ENCODE assay signal across 19 cellular contexts in genomic region chr18:60350975-60351374, GRCh38. TPM values are rescaled to one million over a fixed set of nuclear protein-coding genes. Genes with fewer than 3 reads are reported as not detected.
DNase-seq lines count a peak whose midpoint lies in the region; ATAC-seq, FAIRE-seq and TF ChIP-seq lines count a peak whose summit lies in the region.
"Had no signal": no experiment of that assay in that cellular context is flagged by ENCODE, and none has a peak within 500 bp of the region (broad histone marks: within the 10 kb centered on the region; RNA-seq: fewer than 3 reads in every experiment).

No MANE protein-coding gene starts in this region.

- H3K9me2 ChIP-seq in SK-N-SH, result no peaks in the 10 kb centered on the region; the same call in 1 of the 2 replicates

- no peak overlapping the region for H3K4me2 ChIP-seq in SK-N-SH
- no peak overlapping the region for H3K4me2 ChIP-seq in IMR-90 (ENCODE audit: low read depth, low read length)
- H3K4me2 ChIP-seq in HepG2 (ENCODE audit: low read depth, low read length), result no peak overlapping the region
- H3K4me2 ChIP-seq: BLaER1 treated with 17β-estradiol and CSF1 and Interleukin-3, amounts not matched to agents 10 nM and 100 nM had no signal

- no peak for FAIRE-seq in HepG2 (lab: Jason Lieb, UNC)
- FAIRE-seq: HTR-8/SVneo, K562 had no signal

- H4K91ac ChIP-seq in IMR-90 (ENCODE audit: insufficient read depth, low read depth, low read length), result no peak overlapping the region

- H3K4ac ChIP-seq in IMR-90 (ENCODE audit: low read depth, low read length), result no peak overlapping the region

- WGBS in SK-N-SH (ENCODE audit: low lambda C conversion rate), result 54% methylated on average over 3 of the region's 3 CpGs
- no CpG with 5 or more reads among the region's 3 CpGs for WGBS in IMR-90 (ENCODE audit: extremely low coverage in 2 of 2, insufficient read length in 1 of 2), 2 experiments
- 33% methylated on average over 3 of the region's 3 CpGs for whole genome bisulfite sequencing in HepG2 (ENCODE audit: low lambda C conversion rate)

- ATAC-seq in SK-N-SH treated with all-trans-retinoic acid at 6 μM for 48 hours (no peak), IMR-90 (ENCODE audit: low read depth) (no peak), GM18867 (IDR thresholded peaks at IDR 0.05; ENCODE audit: unreplicated experiment) (no peak), HepG2 (no peak)
- ATAC-seq: K562 had no signal

- H3K4me1 ChIP-seq in SK-N-SH (ENCODE audit: control insufficient read depth in 1 of 2, insufficient read depth in 2 of 2, low read depth in 1 of 2, low read length in 1 of 2) (peaks cover 0 to 14% of the 10 kb centered on the region in 2 experiments; a peak in 2 of 4 replicates), IMR-90 (ENCODE audit: control insufficient read depth, insufficient read depth, low read length) (no peaks in the 10 kb centered on the region), HepG2 (ENCODE audit: insufficient read depth, low read length) (no peaks in the 10 kb centered on the region)
- H3K4me1 ChIP-seq: BLaER1 treated with 17β-estradiol and CSF1 and Interleukin-3, amounts not matched to agents 10 nM and 100 nM had no signal

- H3K27ac ChIP-seq in SK-N-SH (ENCODE audit: low read depth in 2 of 2, low read length in 1 of 2), result peak overlapping the region in 1 of 2 experiments; percentile 92; a peak in 2 of 4 replicates
- H3K27ac ChIP-seq in IMR-90 (ENCODE audit: insufficient read depth, low read length), result no peak overlapping the region
- no peak overlapping the region for H3K27ac ChIP-seq in HepG2 (ENCODE audit: extremely low read length, insufficient read depth, low read length)
- H3K27ac ChIP-seq: 22Rv1; BLaER1 treated with 17β-estradiol and CSF1 and Interleukin-3, amounts not matched to agents 10 nM and 100 nM had no signal

- no peaks in the 10 kb centered on the region for H3K9me1 ChIP-seq in IMR-90 (ENCODE audit: insufficient read depth, low read length)

- H3K18ac ChIP-seq in IMR-90 (ENCODE audit: low read depth, low read length), result no peak overlapping the region

- no peak overlapping the region for H2BK15ac ChIP-seq in IMR-90 (ENCODE audit: low read depth, low read length)

- no peak overlapping the region for H2AK9ac ChIP-seq in IMR-90 (replicated peaks; ENCODE audit: low read depth, low read length, poor library complexity)

- H3K27me3 ChIP-seq in SK-N-SH (ENCODE audit: insufficient read depth), result no peaks in the 10 kb centered on the region
- no peaks in the 10 kb centered on the region; the same call in 1 of the 2 replicates for H3K27me3 ChIP-seq in IMR-90 (ENCODE audit: control insufficient read depth, insufficient read depth, low read length)
- no peaks in the 10 kb centered on the region for H3K27me3 ChIP-seq in HepG2 (ENCODE audit: control insufficient read depth in 1 of 2, insufficient read depth in 2 of 2, low read length in 2 of 2)
- H3K27me3 ChIP-seq: BLaER1 treated with 17β-estradiol and CSF1 and Interleukin-3, amounts not matched to agents 10 nM and 100 nM had no signal

- no TSS peak for BruUV-seq in IMR-90 (replicated peaks; lab: Mats Ljungman, UMichigan)
- BruUV-seq in HepG2 (replicated peaks; lab: Mats Ljungman, UMichigan), result no TSS peak

- H3K4me3 ChIP-seq in SK-N-SH (ENCODE audit: low read depth in 2 of 2, low read length in 1 of 2) (no peak overlapping the region), IMR-90 (ENCODE audit: insufficient read depth, low read depth, low read length) (no peak overlapping the region), epithelial cell of esophagus (ENCODE audit: low read length) (no peak overlapping the region), HepG2 (replicated peaks in 1 of 3; ENCODE audit: insufficient read depth in 1 of 3, low read depth in 2 of 3, low read length in 3 of 3) (no peak overlapping the region)
- H3K4me3 ChIP-seq: BLaER1 treated with 17β-estradiol and CSF1 and Interleukin-3, amounts not matched to agents 10 nM and 100 nM; K562 had no signal

- no peak overlapping the region for H3K56ac ChIP-seq in IMR-90 (ENCODE audit: extremely low read depth, insufficient read depth, low read length)

- intact Hi-C loops in IMR-90 (cut with micrococcal nuclease) (no loop called here), HepG2 (cut with micrococcal nuclease; ENCODE audit: unreplicated experiment) (no loop called here)

- H4K20me1 ChIP-seq in SK-N-SH (ENCODE audit: insufficient read depth) (no peaks in the 10 kb centered on the region), IMR-90 (ENCODE audit: insufficient read depth, low read length) (no peaks in the 10 kb centered on the region), HepG2 (ENCODE audit: insufficient read depth, low read length) (no peaks in the 10 kb centered on the region)
- H4K20me1 ChIP-seq: BLaER1 treated with 17β-estradiol and CSF1 and Interleukin-3, amounts not matched to agents 10 nM and 100 nM had no signal

- no peaks in the 10 kb centered on the region for H3K79me1 ChIP-seq in IMR-90 (ENCODE audit: low read depth in 1 of 2, low read length in 2 of 2)

- H3K23ac ChIP-seq in IMR-90 (ENCODE audit: low read depth, low read length), result no peak overlapping the region

- TF ChIP-seq EP300 in SK-N-SH (IDR thresholded peaks at IDR 0.05; ENCODE audit: borderline replicate concordance in 1 of 2, low read depth in 1 of 2, low read length in 1 of 2) (no peak), HepG2 (IDR thresholded peaks at IDR 0.05; ENCODE audit: low read depth in 2 of 2, low read length in 2 of 2) (no peak), HepG2 (CRISPR knock-in tag; IDR thresholded peaks at IDR 0.05; ENCODE audit: borderline replicate concordance) (no peak)

- CTCF ChIA-PET in SK-N-SH (lab: Yijun Ruan, JAX) (no interaction called here), IMR-90 (lab: Yijun Ruan, JAX) (no interaction called here), HepG2 (lab: Yijun Ruan, JAX; ENCODE audit: low intra/inter-chr PET ratio, low total read pairs) (no interaction called here)

- H3K36me3 ChIP-seq in SK-N-SH (replicated peaks in 1 of 2; ENCODE audit: control insufficient read depth in 1 of 2, insufficient read depth in 2 of 2, low read length in 1 of 2) (no peaks in the 10 kb centered on the region), IMR-90 (ENCODE audit: control insufficient read depth, insufficient read depth, low read length) (no peaks in the 10 kb centered on the region), HepG2 (replicated peaks in 1 of 2; ENCODE audit: control insufficient read depth in 1 of 2, insufficient read depth in 2 of 2, low read length in 2 of 2) (no peaks in the 10 kb centered on the region)
- H3K36me3 ChIP-seq: BLaER1 treated with 17β-estradiol and CSF1 and Interleukin-3, amounts not matched to agents 10 nM and 100 nM had no signal

- no peak overlapping the region for H2BK120ac ChIP-seq in IMR-90 (ENCODE audit: low read depth, low read length)

- no peak for TF ChIP-seq RAD21 in SK-N-SH (IDR thresholded peaks at IDR 0.05; ENCODE audit: low read length)
- no peak for TF ChIP-seq RAD21 in IMR-90 (IDR thresholded peaks at IDR 0.05; ENCODE audit: low read length)
- TF ChIP-seq RAD21 in HepG2 (CRISPR knock-in tag; IDR thresholded peaks at IDR 0.05), result no peak

- H2AFZ ChIP-seq in SK-N-SH (ENCODE audit: low read depth), result no peak overlapping the region
- H2AFZ ChIP-seq in IMR-90 (replicated peaks; ENCODE audit: low read length, poor library complexity), result no peak overlapping the region
- no peak overlapping the region for H2AFZ ChIP-seq in HepG2 (ENCODE audit: low read length)

- TF ChIP-seq CTCF in SK-N-SH (IDR thresholded peaks at IDR 0.05) (no peak), IMR-90 (conservative IDR thresholded peaks at IDR 0.05; ENCODE audit: low read depth, low read length) (no peak), epithelial cell of esophagus (IDR thresholded peaks at IDR 0.05; ENCODE audit: insufficient read depth, low read depth, low read length, missing control alignments) (no peak), HepG2 (CRISPR knock-in tag; IDR thresholded peaks at IDR 0.05) (no peak)

- no peak overlapping the region for H2BK5ac ChIP-seq in IMR-90 (ENCODE audit: low read depth, low read length, poor library complexity, severe bottlenecking)

- DNase-seq in SK-N-SH (no peak), IMR-90 (peak; percentile 17), epithelial cell of esophagus (ENCODE audit: low read depth) (peak; percentile 52), iris pigment epithelial cell (ENCODE audit: low read depth) (peak; percentile 4), HepG2 (ENCODE audit: low spot score) (no peak), NCI-H1694 treated with DMSO at 0.1 percent for 48 hours (lab: John Stamatoyannopoulos, UW) (no peak)
- DNase-seq: CD4-positive, CD25-positive, alpha-beta regulatory T cell; DMS 273 treated with DMSO at 0.1 percent for 48 hours; DMS79 treated with DMSO at 0.1 percent for 48 hours; GF-D8; GOT3; H9 had no signal

- no peak overlapping the region for H2BK20ac ChIP-seq in IMR-90 (ENCODE audit: low read depth, low read length)

- no peak overlapping the region for H2AK5ac ChIP-seq in IMR-90 (ENCODE audit: low read depth, low read length)

- H3K9me3 ChIP-seq in SK-N-SH (no peaks in the 10 kb centered on the region), IMR-90 (ENCODE audit: control insufficient read depth, insufficient read depth, low read length) (no peaks in the 10 kb centered on the region), HepG2 (ENCODE audit: low read length) (no peaks in the 10 kb centered on the region)
- H3K9me3 ChIP-seq: BLaER1 treated with 17β-estradiol and CSF1 and Interleukin-3, amounts not matched to agents 10 nM and 100 nM had no signal

- H3F3A ChIP-seq in SK-N-SH (replicated peaks; ENCODE audit: insufficient read depth), result no peaks in the 10 kb centered on the region

- POLR2A ChIA-PET in SK-N-SH (lab: Yijun Ruan, JAX) (no interaction called here), IMR-90 (lab: Charles Lee; ENCODE audit: unreplicated experiment) (no interaction called here), HepG2 (lab: Yijun Ruan, JAX) (no interaction called here)

- no peak overlapping the region for H3K14ac ChIP-seq in IMR-90 (replicated peaks; ENCODE audit: low read depth, low read length)

- no peak overlapping the region for H4K5ac ChIP-seq in IMR-90 (ENCODE audit: low read depth, low read length)

- no peak overlapping the region for H4K8ac ChIP-seq in IMR-90 (ENCODE audit: low read depth in 2 of 2, low read length in 2 of 2)

- TF ChIP-seq POLR2A in IMR-90 (IDR thresholded peaks at IDR 0.05; ENCODE audit: low read depth, low read length), result no peak
- no peak for TF ChIP-seq POLR2A in HepG2 (IDR thresholded peaks at IDR 0.05; ENCODE audit: insufficient read depth in 1 of 2, low read depth in 2 of 2, low read length in 2 of 2)

- in situ Hi-C loops in IMR-90 (cut with MboI; ENCODE audit: low sequenced_read_pairs), result no loop called here
- in situ Hi-C loops in HepG2 (cut with HindIII; ENCODE audit: extremely low pct_ligation_motif_present, low pct_unique_long_range_greater_than_20kb), result no loop called here

- no peak overlapping the region for H3K9ac ChIP-seq in SK-N-SH
- no peak overlapping the region for H3K9ac ChIP-seq in IMR-90 (ENCODE audit: low read depth, low read length)
- no peak overlapping the region for H3K9ac ChIP-seq in HepG2 (ENCODE audit: insufficient read depth, low read depth, low read length)
- H3K9ac ChIP-seq: BLaER1 treated with 17β-estradiol and CSF1 and Interleukin-3, amounts not matched to agents 10 nM and 100 nM had no signal

- H3K79me2 ChIP-seq in SK-N-SH (ENCODE audit: insufficient read depth) (no peaks in the 10 kb centered on the region), HepG2 (ENCODE audit: insufficient read depth, low read length) (no peaks in the 10 kb centered on the region)

- dilution Hi-C loops in IMR-90 (cut with HindIII; ENCODE audit: low sequenced_read_pairs, unreplicated experiment), result no loop called here

RNA-seq across cellular contexts. Expression of gene MC4R, which starts 21.6 kb away (rescaled TPM):
- polyA plus RNA-seq in SK-N-SH (2012; rRNA removed), result 0.21 and 0.62 TPM in 2 replicates
- polyA plus RNA-seq in SK-N-SH (2012; cell fraction: cytosol; rRNA removed), result 0.31 and 0.47 TPM in 2 replicates
- 0.06 and 0.08 TPM in 2 replicates for polyA plus RNA-seq in SK-N-SH (2012; cell fraction: nucleus; rRNA removed)
- 0.18 and 0.28 TPM in 2 replicates for total RNA-seq in IMR-90 (2012; rRNA removed)
- 0.09 and 0.14 TPM in 2 replicates for polyA plus RNA-seq in IMR-90 (2012; rRNA removed)
- 0.02 and 0.08 TPM in 2 replicates for polyA plus RNA-seq in IMR-90 (2012; cell fraction: cytosol; rRNA removed)
- not detected in 2 replicates for polyA plus RNA-seq in IMR-90 (2012; cell fraction: nucleus; rRNA removed; ENCODE audit: low replicate concordance)
- not detected in 2 replicates for total RNA-seq in HepG2 (2016; rRNA removed; fragmentation: Illumina TruSeq; extraction: Trizol)
- total RNA-seq in HepG2 (2016; cell fraction: cytosol; rRNA removed; fragmentation: Illumina TruSeq; extraction: Trizol; ENCODE audit: low read depth), result not detected in 2 replicates
- not detected in 2 replicates for total RNA-seq in HepG2 (2016; cell fraction: insoluble cytoplasmic fraction; rRNA removed; fragmentation: Illumina TruSeq; extraction: Trizol)
- not detected in 2 replicates for total RNA-seq in HepG2 (2016; cell fraction: membrane; rRNA removed; fragmentation: Illumina TruSeq; extraction: Trizol)
- total RNA-seq in HepG2 (2016; cell fraction: nucleus; rRNA removed; fragmentation: Illumina TruSeq; extraction: Trizol), result not detected in 2 replicates
- polyA plus RNA-seq in HepG2 (2011; rRNA removed), result not detected in 2 replicates
- not detected in 2 replicates for polyA plus RNA-seq in HepG2 (2011; cell fraction: cytosol; rRNA removed)
- not detected in 2 replicates for polyA plus RNA-seq in HepG2 (2011; cell fraction: nucleus; rRNA removed)
- polyA plus RNA-seq in HepG2 (2012), result not detected in 2 replicates
- not detected in 2 replicates for polyA plus RNA-seq in HepG2 (2016; cell fraction: cytosol; fragmentation: Illumina TruSeq; extraction: Trizol; ENCODE audit: low read depth)
- polyA plus RNA-seq in HepG2 (2016; cell fraction: insoluble cytoplasmic fraction; fragmentation: Illumina TruSeq; extraction: Trizol; ENCODE audit: low read depth), result not detected in 2 replicates
- polyA plus RNA-seq in HepG2 (2016; cell fraction: membrane; fragmentation: Illumina TruSeq; extraction: Trizol; ENCODE audit: low read depth), result not detected in 2 replicates
- not detected in 2 replicates for polyA plus RNA-seq in HepG2 (2016; cell fraction: nucleus; fragmentation: Illumina TruSeq; extraction: Trizol; ENCODE audit: insufficient read depth, low read depth)
- polyA minus RNA-seq in HepG2 (2011; rRNA and poly(A)+ RNA removed; ENCODE audit: low replicate concordance), result not detected in 2 replicates
- not detected in 2 replicates for polyA minus RNA-seq in HepG2 (2011; cell fraction: cytosol; rRNA and poly(A)+ RNA removed)
- polyA minus RNA-seq in HepG2 (2011; cell fraction: nucleus; rRNA and poly(A)+ RNA removed), result not detected in 2 replicates
- total RNA-seq: A673; CD4-positive, CD25-positive, alpha-beta regulatory T cell; H9; K562 had no signal
- polyA plus RNA-seq: CD4-positive, CD25-positive, alpha-beta regulatory T cell; K562 had no signal

Comparison
In these comparisons a context has a peak if more than half of its experiments do, and no peak if none do; other contexts are left out.
1. DNase-seq: peak in IMR-90 (single experiment), epithelial cell of esophagus (single experiment) and iris pigment epithelial cell (single experiment); none in SK-N-SH (single experiment), HepG2 (single experiment) and NCI-H1694 treated with DMSO at 0.1 percent for 48 hours (single experiment).
2. Of the 25 proteins assayed by ChIP-seq in both HepG2 and SK-N-SH: peak only in HepG2: none; only in SK-N-SH: FOSL2; in both: none; in neither: 24.